In the genomic region with DNA sequence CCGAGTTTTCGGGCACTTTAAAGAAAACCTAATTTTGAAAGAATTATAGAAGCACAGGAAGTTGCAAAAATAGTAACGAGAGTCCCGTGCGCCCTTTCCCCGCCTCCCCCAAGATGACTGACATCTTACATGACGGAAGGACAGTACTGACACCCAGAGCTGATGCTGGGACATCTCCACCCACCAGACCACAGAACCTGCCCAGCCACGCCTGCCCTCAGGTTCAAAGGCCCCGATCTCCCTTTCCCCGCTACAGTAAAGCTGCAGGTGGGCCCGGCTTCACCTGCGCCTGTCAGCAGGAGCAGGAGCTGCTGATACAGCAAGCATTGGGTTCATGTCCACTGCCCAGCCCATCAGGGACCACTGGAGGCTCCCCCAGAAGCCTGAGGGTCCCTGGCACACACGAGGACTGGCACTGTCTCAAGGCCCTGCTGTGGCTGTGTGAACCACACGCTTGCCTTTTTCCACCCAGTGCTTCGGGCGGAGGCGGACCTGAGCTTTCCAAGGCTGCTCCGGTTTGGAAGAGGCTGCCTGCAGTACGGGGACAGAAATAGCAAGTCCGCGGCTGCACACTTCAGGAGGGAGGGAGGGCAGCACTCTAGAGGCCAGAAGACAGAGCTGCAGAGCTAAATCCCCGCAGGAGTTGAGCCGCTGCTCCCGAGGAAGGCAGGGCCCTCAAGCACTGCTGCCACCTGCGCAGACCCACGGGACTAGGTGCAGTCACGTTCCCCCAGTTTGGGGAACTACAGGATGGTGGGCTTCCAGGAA, we compare ENCODE assay signal across 9 cellular contexts. TPM values are rescaled to one million over a fixed set of nuclear protein-coding genes. Genes with fewer than 3 reads are reported as not detected.
DNase-seq lines count a peak whose midpoint lies in the region; ATAC-seq and TF ChIP-seq lines count a peak whose summit lies in the region.
"Had no signal": no experiment of that assay in that cellular context is flagged by ENCODE, and none has a peak within 500 bp of the region (broad histone marks: within the 10 kb centered on the region; RNA-seq: fewer than 3 reads in every experiment).

No MANE protein-coding gene starts in this region.

- no peak for TF ChIP-seq POLR2A in erythroblast (IDR thresholded peaks at IDR 0.05; ENCODE audit: low read length)

- no peaks in the 10 kb centered on the region for H3K27me3 ChIP-seq in SJCRH30

- no peaks in the 10 kb centered on the region for H3K9me3 ChIP-seq in SJCRH30 (replicated peaks)
- H3K9me3 ChIP-seq: thoracic aorta had no signal

- DNase-seq in activated CD8-positive, alpha-beta memory T cell treated with anti-CD3 and anti-CD28 coated beads, Interleukin-2, amount 50 U/mL, for 4 hours = peak; percentile 51
- peak; percentile 9 for DNase-seq in midbrain (lab: John Stamatoyannopoulos, UW)
- DNase-seq in erythroblast (lab: John Stamatoyannopoulos, UW) = no peak
- no peak for DNase-seq in NCI-H146 treated with DMSO at 0.1 percent for 48 hours (lab: John Stamatoyannopoulos, UW; ENCODE audit: unreplicated experiment)
- DNase-seq in OCI-M2 (lab: John Stamatoyannopoulos, UW; ENCODE audit: unreplicated experiment) = no peak
- DNase-seq in SJCRH30 = no peak

- no peaks in the 10 kb centered on the region for H3K4me1 ChIP-seq in SJCRH30

- peak; percentile 88 for ATAC-seq in GM19035 (IDR thresholded peaks at IDR 0.05; ENCODE audit: unreplicated experiment)
- peak; percentile 71 for ATAC-seq in HG03432 (IDR thresholded peaks at IDR 0.05; ENCODE audit: unreplicated experiment)

- no peak overlapping the region for H3K4me3 ChIP-seq in SJCRH30
- H3K4me3 ChIP-seq: thoracic aorta had no signal

- peaks cover 29% of the 10 kb centered on the region; the same call in 1 of the 2 replicates for H3K36me3 ChIP-seq in SJCRH30

- no peak overlapping the region for H3K27ac ChIP-seq in SJCRH30
- H3K27ac ChIP-seq: thoracic aorta had no signal

RNA-seq across cellular contexts. Expression of a gene that starts 8.7 kb away (rescaled TPM):
- total RNA-seq in SJCRH30 (2014; rRNA removed; shearing (Covaris generic)) = 118 and 122 TPM in 2 replicates

RNA-seq across cellular contexts. Expression of a gene that starts 38.2 kb away (rescaled TPM):
- total RNA-seq in SJCRH30 (2014; rRNA removed; shearing (Covaris generic)) = not detected in 2 replicates
- total RNA-seq: thoracic aorta had no signal

RNA-seq across cellular contexts. Expression of a gene that starts 48.5 kb away (rescaled TPM):
- 8.2 and 8.6 TPM in 2 replicates for total RNA-seq in SJCRH30 (2014; rRNA removed; shearing (Covaris generic))

Comparison
In these comparisons a context has a peak if more than half of its experiments do, and no peak if none do; other contexts are left out.
1. DNase-seq: peak in activated CD8-positive, alpha-beta memory T cell treated with anti-CD3 and anti-CD28 coated beads, Interleukin-2, amount 50 U/mL, for 4 hours (single experiment) and midbrain (single experiment); none in erythroblast (0 of 2), NCI-H146 treated with DMSO at 0.1 percent for 48 hours (single experiment), OCI-M2 (single experiment) and SJCRH30 (0 of 2).